Comparison of ENCODE assay signal across 8 cellular contexts in the genomic region with DNA sequence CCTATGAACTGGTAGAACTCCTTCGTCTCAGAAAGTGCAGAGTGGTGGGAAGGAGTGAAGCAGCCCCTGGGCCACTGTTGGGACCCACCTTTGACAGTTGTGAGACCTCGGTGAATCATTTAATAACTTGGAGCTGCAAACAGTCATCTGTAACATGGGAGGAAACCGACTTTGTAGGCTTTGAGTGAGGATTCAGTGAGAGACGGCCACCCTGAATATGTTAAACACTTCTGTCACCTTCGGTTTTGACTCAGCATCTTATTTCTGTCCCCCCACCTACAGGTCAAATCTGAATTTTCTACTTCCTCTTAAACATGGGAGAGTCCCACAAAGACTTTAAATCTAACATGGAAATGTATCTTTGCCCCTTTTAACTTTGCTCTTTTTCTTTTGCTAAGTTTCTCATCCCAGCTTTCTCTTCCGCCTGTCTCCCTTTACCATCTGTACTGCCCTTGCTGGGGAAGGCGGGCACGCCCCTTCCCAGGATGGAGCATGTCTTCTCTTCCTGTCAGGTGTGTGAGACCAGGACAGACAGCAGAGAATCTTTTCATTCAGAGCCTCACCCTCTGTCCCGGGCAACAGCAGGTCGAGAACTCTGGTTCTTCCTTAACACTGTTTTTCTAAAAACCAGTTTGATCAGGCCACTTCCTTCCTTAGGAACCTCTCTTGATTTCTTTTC.
DNase-seq lines count a peak whose midpoint lies in the region; ATAC-seq lines count a peak whose summit lies in the region.

No MANE protein-coding gene starts in this region.

- DNase-seq in activated T-cell treated with anti-CD3 and anti-CD28 coated beads for 48 hours (ENCODE audit: low read depth), result peak; percentile 15
- DNase-seq in activated T-cell treated with anti-CD3 and anti-CD28 coated beads, Interleukin-2, amount 50 U/mL, for 1 hour, result no peak
- DNase-seq in activated CD4-positive, alpha-beta T cell treated with anti-CD3 and anti-CD28 coated beads, Interleukin-2, amount 50 U/mL, for 48 hours, result peak; percentile 20 to 46
- no peak for DNase-seq in dedifferentiated amniotic fluid mesenchymal stem cell (ENCODE audit: extremely low spot score)
- no peak for DNase-seq in GM03348 (ENCODE audit: low spot score)
- DNase-seq in NAMALWA (ENCODE audit: low spot score), result no peak

- peaks cover 42% of the 10 kb centered on the region for H3K4me1 Mint-ChIP-seq in stimulated activated memory B cell treated with anti-CD40 and anti-IgM and Interleukin-4, amounts not matched to agents 10 μg/mL and 1 μg/mL and 100 μg/mL, for 72 hours

- H3K27me3 Mint-ChIP-seq in stimulated activated memory B cell treated with anti-CD40 and anti-IgM and Interleukin-4, amounts not matched to agents 10 μg/mL and 1 μg/mL and 100 μg/mL, for 72 hours, result no peaks in the 10 kb centered on the region

- peak overlapping the region; percentile 93 for H3K27ac Mint-ChIP-seq in stimulated activated memory B cell treated with anti-CD40 and anti-IgM and Interleukin-4, amounts not matched to agents 10 μg/mL and 1 μg/mL and 100 μg/mL, for 72 hours

- H3K36me3 Mint-ChIP-seq in stimulated activated memory B cell treated with anti-CD40 and anti-IgM and Interleukin-4, amounts not matched to agents 10 μg/mL and 1 μg/mL and 100 μg/mL, for 72 hours, result peaks cover 73% of the 10 kb centered on the region

- ATAC-seq in HG02798 (IDR thresholded peaks at IDR 0.05; ENCODE audit: poor library complexity, unreplicated experiment), result peak; percentile 91
- ATAC-seq in stimulated activated memory B cell treated with anti-CD40 and anti-IgM and Interleukin-4, amounts not matched to agents 10 μg/mL and 1 μg/mL and 100 μg/mL, for 72 hours, result peak; percentile 95

- peak overlapping the region; percentile 75 for H3K4me3 Mint-ChIP-seq in stimulated activated memory B cell treated with anti-CD40 and anti-IgM and Interleukin-4, amounts not matched to agents 10 μg/mL and 1 μg/mL and 100 μg/mL, for 72 hours

- no peaks in the 10 kb centered on the region for H3K9me3 Mint-ChIP-seq in stimulated activated memory B cell treated with anti-CD40 and anti-IgM and Interleukin-4, amounts not matched to agents 10 μg/mL and 1 μg/mL and 100 μg/mL, for 72 hours

Comparison
In these comparisons a context has a peak if more than half of its experiments do, and no peak if none do; other contexts are left out.
1. DNase-seq: peak in activated T-cell treated with anti-CD3 and anti-CD28 coated beads for 48 hours (single experiment) and activated CD4-positive, alpha-beta T cell treated with anti-CD3 and anti-CD28 coated beads, Interleukin-2, amount 50 U/mL, for 48 hours (2 of 2); none in activated T-cell treated with anti-CD3 and anti-CD28 coated beads, Interleukin-2, amount 50 U/mL, for 1 hour (single experiment), dedifferentiated amniotic fluid mesenchymal stem cell (single experiment), GM03348 (single experiment) and NAMALWA (single experiment).